In genomic region chr19:40718774-40719391, GRCh38 we compare ENCODE assay signal across 8 cellular contexts. TPM values are rescaled to one million over a fixed set of nuclear protein-coding genes. Genes with fewer than 3 reads are reported as not detected.
DNase-seq lines count a peak whose midpoint lies in the region; ATAC-seq and TF ChIP-seq lines count a peak whose summit lies in the region.

No MANE protein-coding gene starts in this region.

- H3K9me2 ChIP-seq in Loucy (replicated peaks; ENCODE audit: low read depth, low read length), result no peaks in the 10 kb centered on the region

- H4K20me1 ChIP-seq in Loucy (ENCODE audit: insufficient read depth, low read length, poor library complexity, severe bottlenecking), result no peaks in the 10 kb centered on the region

- H3K79me2 ChIP-seq in Loucy (ENCODE audit: insufficient read depth, low read length), result peaks cover 20% of the 10 kb centered on the region

- no peaks in the 10 kb centered on the region for H3K9me3 ChIP-seq in Loucy (ENCODE audit: insufficient read depth, low read depth, low read length)
- H3K9me3 ChIP-seq in right atrium auricular region, result no peaks in the 10 kb centered on the region

- no peak overlapping the region for H2AFZ ChIP-seq in Loucy (ENCODE audit: low read length)

- no peaks in the 10 kb centered on the region for H3F3A ChIP-seq in Loucy (ENCODE audit: low read depth)

- H3K4me3 ChIP-seq in GM06990 (replicated peaks; ENCODE audit: low read depth, low read length) (peak overlapping the region; percentile 82), Loucy (ENCODE audit: low read length, poor library complexity, severe bottlenecking) (peak overlapping the region; percentile 95), right atrium auricular region (peak overlapping the region; percentile 80), retinal pigment epithelial cell (ENCODE audit: low read length) (peak overlapping the region; percentile 65)

- DNase-seq in GM06990 (ENCODE audit: extremely low read depth, insufficient read length) (peak; percentile 49), amniotic epithelial cell (ENCODE audit: low read depth) (peak; percentile 52), right atrium auricular region (ENCODE audit: low spot score) (peak; percentile 79), retinal pigment epithelial cell (ENCODE audit: low read depth) (no peak), GM19238 (ENCODE audit: insufficient read length, low spot score) (no peak)

- peak overlapping the region; percentile 95 to 98 for H3K27ac ChIP-seq in right atrium auricular region

- peak overlapping the region; percentile 86 for H3K9ac ChIP-seq in Loucy (ENCODE audit: low read depth, low read length, poor library complexity, severe bottlenecking)

- H3K4me1 ChIP-seq in Loucy (ENCODE audit: insufficient read depth, low read length, poor library complexity, severe bottlenecking) (peaks cover 43% of the 10 kb centered on the region), right atrium auricular region (peaks cover 0 to 73% of the 10 kb centered on the region in 2 donors)

- TF ChIP-seq CTCF in GM06990 (IDR thresholded peaks at IDR 0.05; ENCODE audit: insufficient read depth, low read length, poor library complexity, severe bottlenecking) (no peak), Loucy (conservative IDR thresholded peaks at IDR 0.05; ENCODE audit: low read length) (no peak), right atrium auricular region (IDR thresholded peaks at IDR 0.05) (no peak), retinal pigment epithelial cell (conservative IDR thresholded peaks at IDR 0.05; ENCODE audit: low read depth, low read length) (no peak)

- H3K36me3 ChIP-seq in GM06990 (ENCODE audit: control insufficient read depth, insufficient read depth, low read length) (no peaks in the 10 kb centered on the region; the same call in none of the 2 replicates), Loucy (ENCODE audit: insufficient read depth, low read length) (no peaks in the 10 kb centered on the region), right atrium auricular region (peaks cover 8% of the 10 kb centered on the region)

- ATAC-seq in GM19467 (IDR thresholded peaks at IDR 0.05; ENCODE audit: unreplicated experiment) (no peak), GM18868 (IDR thresholded peaks at IDR 0.05; ENCODE audit: unreplicated experiment) (no peak)

- H3K27me3 ChIP-seq in GM06990 (replicated peaks; ENCODE audit: control insufficient read depth, insufficient read depth, low read length), result no peaks in the 10 kb centered on the region
- no peaks in the 10 kb centered on the region for H3K27me3 ChIP-seq in Loucy (ENCODE audit: insufficient read depth, low read length, poor library complexity, severe bottlenecking)
- H3K27me3 ChIP-seq in right atrium auricular region, result no peaks in the 10 kb centered on the region

- H3K4me2 ChIP-seq in Loucy (ENCODE audit: low read depth, low read length, poor library complexity, severe bottlenecking), result peak overlapping the region; percentile 96

RNA-seq across cellular contexts. Expression of gene ITPKC, which starts 2.0 kb away (rescaled TPM):
- 10 to 100 TPM; 15.2 to 15.6 TPM for total RNA-seq in right atrium auricular region

RNA-seq across cellular contexts. Expression of gene COQ8B, which starts 2.2 kb away (rescaled TPM):
- 10 to 100 TPM; 23.3 to 26.6 TPM for total RNA-seq in right atrium auricular region

RNA-seq across cellular contexts. Expression of gene NUMBL, which starts 28.4 kb away (rescaled TPM):
- total RNA-seq in right atrium auricular region, result 10 to 100 TPM; 11.2 to 28.1 TPM

RNA-seq across cellular contexts. Expression of gene ACTMAP, which starts 31.4 kb away (rescaled TPM):
- total RNA-seq in right atrium auricular region, result 1 to 10 TPM; 3.7 to 5.3 TPM

RNA-seq across cellular contexts. Expression of gene SNRPA, which starts 32.1 kb away (rescaled TPM):
- 10 to 100 TPM; 30.7 to 32.9 TPM for total RNA-seq in right atrium auricular region

Comparison
In these comparisons a context has a peak if more than half of its experiments do, and no peak if none do; other contexts are left out.
1. DNase-seq: peak in GM06990 (single experiment), amniotic epithelial cell (single experiment) and right atrium auricular region (single experiment); none in retinal pigment epithelial cell (single experiment) and GM19238 (single experiment).
2. Peak in every context shown above with its lines, with median percentiles within 50 percentile points of each other: H3K4me3 ChIP-seq.